Comparison of ENCODE assay signal across 16 cellular contexts in the genomic region with DNA sequence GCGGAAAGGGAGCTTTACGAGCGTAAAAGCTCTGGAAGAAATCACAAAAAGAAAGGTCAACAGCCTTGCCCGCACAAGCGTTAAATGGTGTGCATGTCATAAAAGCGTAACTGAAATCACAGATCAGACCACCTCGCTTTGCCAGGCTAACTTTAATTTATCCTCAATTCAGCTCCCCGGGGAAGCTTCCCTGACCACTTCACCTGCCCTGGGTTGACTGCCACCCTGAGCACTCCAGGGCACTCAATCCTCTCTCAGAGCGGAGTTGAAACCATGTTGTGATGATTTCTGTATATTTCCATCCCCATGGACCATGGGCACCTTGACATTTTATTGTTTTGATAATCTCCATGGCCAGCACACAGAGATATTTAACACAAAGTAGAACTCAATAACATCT. TPM values are rescaled to one million over a fixed set of nuclear protein-coding genes. Genes with fewer than 3 reads are reported as not detected.
DNase-seq lines count a peak whose midpoint lies in the region; TF ChIP-seq lines count a peak whose summit lies in the region.
"Had no signal": no experiment of that assay in that cellular context is flagged by ENCODE, and none has a peak within 500 bp of the region (broad histone marks: within the 10 kb centered on the region; RNA-seq: fewer than 3 reads in every experiment).

No MANE protein-coding gene starts in this region.

- no peak overlapping the region for H3K27ac Mint-ChIP-seq in chondrocyte (ENCODE audit: unreplicated experiment)
- H3K27ac Mint-ChIP-seq: CD8-positive, alpha-beta memory T cell had no signal

- H3K4me1 Mint-ChIP-seq in chondrocyte (ENCODE audit: low read depth) = no peaks in the 10 kb centered on the region

- no peak overlapping the region for H4K91ac ChIP-seq in mesenchymal stem cell (ENCODE audit: low read length)

- no peak overlapping the region for H3K27ac ChIP-seq in mesenchymal stem cell (ENCODE audit: low read length, poor library complexity, severe bottlenecking)
- no peak overlapping the region for H3K27ac ChIP-seq in esophagus muscularis mucosa (replicated peaks in 1 of 4)
- H3K27ac ChIP-seq: 22Rv1, BLaER1 had no signal

- TF ChIP-seq POLR2A in esophagus muscularis mucosa (IDR thresholded peaks at IDR 0.05; ENCODE audit: low read depth) = no peak

- H3K36me3 ChIP-seq in mesenchymal stem cell (ENCODE audit: control insufficient read depth in 1 of 2, insufficient read depth in 2 of 2, low read depth in 1 of 2, low read length in 2 of 2) = no peaks in the 10 kb centered on the region
- no peaks in the 10 kb centered on the region for H3K36me3 ChIP-seq in esophagus muscularis mucosa
- H3K36me3 ChIP-seq: BLaER1 had no signal

- no peaks in the 10 kb centered on the region for H3K79me1 ChIP-seq in mesenchymal stem cell (replicated peaks; ENCODE audit: low read length, poor library complexity, severe bottlenecking)

- H2BK5ac ChIP-seq in mesenchymal stem cell (ENCODE audit: low read depth, low read length, poor library complexity, severe bottlenecking) = peak overlapping the region; percentile 44

- H3K4me3 ChIP-seq in mesenchymal stem cell (ENCODE audit: insufficient read depth in 1 of 2, low read depth in 1 of 2, low read length in 2 of 2) (no peak overlapping the region), esophagus muscularis mucosa (no peak overlapping the region)
- H3K4me3 ChIP-seq: BLaER1 had no signal

- intact Hi-C loops in esophagus muscularis mucosa (cut with DNase I) = no loop called here

- H3K4me2 ChIP-seq in mesenchymal stem cell (ENCODE audit: low read length, poor library complexity, severe bottlenecking) = no peak overlapping the region
- H3K4me2 ChIP-seq: BLaER1 had no signal

- no peak overlapping the region for H4K8ac ChIP-seq in mesenchymal stem cell (ENCODE audit: low read length)

- H2BK120ac ChIP-seq in mesenchymal stem cell (ENCODE audit: low read depth, low read length) = no peak overlapping the region

- H3K4me1 ChIP-seq in mesenchymal stem cell (ENCODE audit: control insufficient read depth, insufficient read depth, low read depth, low read length) = peaks cover 12% of the 10 kb centered on the region
- H3K4me1 ChIP-seq in esophagus muscularis mucosa = peaks cover 10 to 15% (median 10%) of the 10 kb centered on the region in 4 donors

- TF ChIP-seq CTCF in chondrocyte (IDR thresholded peaks at IDR 0.05) = no peak
- no peak for TF ChIP-seq CTCF in esophagus muscularis mucosa (IDR thresholded peaks at IDR 0.05)

- peaks cover 10% of the 10 kb centered on the region for H3K27me3 Mint-ChIP-seq in chondrocyte (ENCODE audit: low read depth)

- H3K36me3 Mint-ChIP-seq in chondrocyte (ENCODE audit: low read depth) = no peaks in the 10 kb centered on the region
- H3K36me3 Mint-ChIP-seq: CD8-positive, alpha-beta memory T cell had no signal

- no peak overlapping the region for H3K4me3 Mint-ChIP-seq in chondrocyte (ENCODE audit: unreplicated experiment)
- H3K4me3 Mint-ChIP-seq: CD8-positive, alpha-beta memory T cell had no signal

- no peak overlapping the region for H3K23ac ChIP-seq in mesenchymal stem cell (ENCODE audit: low read length in 2 of 2)

- H2BK12ac ChIP-seq in mesenchymal stem cell (ENCODE audit: low read length in 2 of 2) = no peak overlapping the region

- H3K9ac ChIP-seq in mesenchymal stem cell (ENCODE audit: low read length) = no peak overlapping the region
- H3K9ac ChIP-seq: BLaER1 had no signal

- peak; percentile 28 for DNase-seq in NCI-H2227 treated with DMSO at 0.1 percent for 48 hours (lab: John Stamatoyannopoulos, UW)
- DNase-seq in NCI-H2227 (lab: John Stamatoyannopoulos, UW; ENCODE audit: unreplicated experiment) = no peak
- DNase-seq in chondrocyte (ENCODE audit: low spot score) = peak; percentile 28
- DNase-seq in mesenchymal stem cell = no peak
- no peak for DNase-seq in NCI-H2107 treated with DMSO at 0.1 percent for 48 hours (lab: John Stamatoyannopoulos, UW; ENCODE audit: unreplicated experiment)
- DNase-seq in activated CD8-positive, alpha-beta memory T cell treated with anti-CD3 and anti-CD28 coated beads, Interleukin-2, amount 50 U/mL, for 48 hours = no peak
- DNase-seq in esophagus muscularis mucosa (ENCODE audit: extremely low spot score) = no peak
- DNase-seq: Caco-2; CD8-positive, alpha-beta memory T cell; HCEC 1CT; IMR-90 had no signal

- H3K4ac ChIP-seq in mesenchymal stem cell (ENCODE audit: low read depth in 1 of 2, low read length in 2 of 2) = no peak overlapping the region

- H3K9me3 ChIP-seq in mesenchymal stem cell (ENCODE audit: control insufficient read depth, low read length) (no peaks in the 10 kb centered on the region), esophagus muscularis mucosa (no peaks in the 10 kb centered on the region)
- H3K9me3 ChIP-seq: BLaER1, Caco-2 had no signal

- no peak overlapping the region for H2BK15ac ChIP-seq in mesenchymal stem cell (ENCODE audit: low read depth, poor library complexity, severe bottlenecking)

- no peak for TF ChIP-seq EP300 in esophagus muscularis mucosa (IDR thresholded peaks at IDR 0.05)

- no peak overlapping the region for H3K14ac ChIP-seq in mesenchymal stem cell (ENCODE audit: low read length in 2 of 2)

- H3K27me3 ChIP-seq in mesenchymal stem cell (ENCODE audit: control insufficient read depth in 1 of 2, insufficient read depth in 1 of 2, low read length in 2 of 2) (peaks cover 24 to 28% of the 10 kb centered on the region in 2 experiments), esophagus muscularis mucosa (peaks cover 0 to 61% (median 11%) of the 10 kb centered on the region in 4 donors)

- WGBS in mesenchymal stem cell = 84% methylated on average over 9 of the region's 9 CpGs
- 93% methylated on average over 9 of the region's 9 CpGs for whole genome bisulfite sequencing in esophagus muscularis mucosa

- H2AFZ ChIP-seq in mesenchymal stem cell (ENCODE audit: low read depth, low read length) = no peak overlapping the region

- H2AK5ac ChIP-seq in mesenchymal stem cell (ENCODE audit: low read length, severe bottlenecking) = no peak overlapping the region

- no peak overlapping the region for H3K18ac ChIP-seq in mesenchymal stem cell (ENCODE audit: low read depth in 1 of 2, low read length in 2 of 2)

- no peaks in the 10 kb centered on the region for H3K9me3 Mint-ChIP-seq in chondrocyte (ENCODE audit: low read depth)
- H3K9me3 Mint-ChIP-seq: CD8-positive, alpha-beta memory T cell had no signal

RNA-seq across cellular contexts. Expression of a gene that starts 16.1 kb away (rescaled TPM):
- 0.40 to 0.51 TPM (median 0.41 TPM) in 3 replicates for total RNA-seq in chondrocyte
- 0.86 TPM for polyA plus RNA-seq in mesenchymal stem cell (2013, experiment 1 of 2)
- polyA plus RNA-seq in mesenchymal stem cell (2013, experiment 2 of 2) = 0.96 TPM
- 1 to 10 TPM in 3 of 4 donors, under 1 TPM in 1; 0.83 to 3.4 (median 1.8) TPM for total RNA-seq in esophagus muscularis mucosa

RNA-seq across cellular contexts. Expression of a gene that starts 26.5 kb away (rescaled TPM):
- total RNA-seq in chondrocyte (14.1 to 20.4 TPM (median 19.0 TPM) in 3 replicates), esophagus muscularis mucosa (10 to 100 TPM; 22.9 to 30.7 (median 27.2) TPM)
- polyA plus RNA-seq in mesenchymal stem cell (2013, experiment 1 of 2) = 21.7 TPM
- polyA plus RNA-seq in mesenchymal stem cell (2013, experiment 2 of 2) = 22.1 TPM

RNA-seq across cellular contexts. Expression of a gene that starts 34.6 kb away (rescaled TPM):
- total RNA-seq in chondrocyte = not detected in 3 replicates
- polyA plus RNA-seq in mesenchymal stem cell (2013, experiment 1 of 2) = not detected
- polyA plus RNA-seq in mesenchymal stem cell (2013, experiment 2 of 2) = not detected
- not detected for total RNA-seq in esophagus muscularis mucosa
- total RNA-seq: A673; Caco-2; CD8-positive, alpha-beta memory T cell; Daoy; IMR-90 had no signal
- polyA plus RNA-seq: CD8-positive, alpha-beta memory T cell; IMR-90 had no signal

RNA-seq across cellular contexts. Expression of a gene that starts 46.0 kb away (rescaled TPM):
- total RNA-seq in chondrocyte (not detected in 3 replicates), esophagus muscularis mucosa (not detected)
- polyA plus RNA-seq in mesenchymal stem cell (2013, experiment 1 of 2) = not detected
- polyA plus RNA-seq in mesenchymal stem cell (2013, experiment 2 of 2) = not detected
- total RNA-seq: A673; Caco-2; CD8-positive, alpha-beta memory T cell; Daoy; H4; IMR-90 had no signal
- polyA plus RNA-seq: CD8-positive, alpha-beta memory T cell; IMR-90 had no signal

Comparison
In these comparisons a context has a peak if more than half of its experiments do, and no peak if none do; other contexts are left out.
1. DNase-seq: peak in NCI-H2227 treated with DMSO at 0.1 percent for 48 hours (single experiment) and chondrocyte (single experiment); none in NCI-H2227 (single experiment), mesenchymal stem cell (single experiment), NCI-H2107 treated with DMSO at 0.1 percent for 48 hours (single experiment), activated CD8-positive, alpha-beta memory T cell treated with anti-CD3 and anti-CD28 coated beads, Interleukin-2, amount 50 U/mL, for 48 hours (single experiment) and esophagus muscularis mucosa (single experiment).